Comparison of ENCODE assay signal across 1 cellular context in the genomic region with DNA sequence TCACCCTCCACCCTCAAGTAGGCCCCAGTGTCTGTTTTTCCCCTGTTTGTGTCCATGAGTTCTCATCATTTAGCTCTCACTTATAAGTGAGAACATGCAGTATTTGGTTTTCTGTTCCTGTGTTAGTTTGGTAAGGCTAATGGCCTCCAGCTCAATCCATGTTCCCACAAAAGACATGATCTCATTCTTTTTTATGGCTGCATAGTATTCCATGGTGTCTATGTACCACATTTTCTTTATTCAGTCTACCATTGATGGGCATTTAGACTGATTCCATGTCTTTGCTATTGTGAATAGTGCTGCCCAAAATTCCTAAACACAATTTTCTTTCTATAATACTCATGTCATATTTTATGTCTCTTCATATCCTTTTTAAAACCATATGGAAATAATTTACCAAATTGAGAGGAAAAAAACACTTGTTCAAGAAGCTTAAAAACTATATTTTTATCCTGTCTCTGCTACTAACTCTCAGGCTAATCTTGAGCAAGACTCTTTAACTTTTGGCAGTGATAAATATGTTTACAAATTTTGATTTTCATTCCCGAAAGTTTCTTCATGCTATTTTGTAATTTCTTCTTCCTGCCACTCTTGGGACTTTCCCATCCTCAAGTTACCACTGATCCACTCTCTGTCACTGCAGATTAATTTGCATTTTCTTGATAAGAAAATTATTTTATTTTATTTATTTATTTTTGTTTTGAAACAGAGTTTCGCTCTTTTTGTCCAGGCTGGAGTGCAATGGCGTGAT.
TF ChIP-seq lines count a peak whose summit lies in the region.

No MANE protein-coding gene starts in this region.

TF ChIP-seq in WTC11, 78 proteins besides CTCF, POLR2A, EP300 and RAD21 (continued from another document):
- TF ChIP-seq, protein P1, sequence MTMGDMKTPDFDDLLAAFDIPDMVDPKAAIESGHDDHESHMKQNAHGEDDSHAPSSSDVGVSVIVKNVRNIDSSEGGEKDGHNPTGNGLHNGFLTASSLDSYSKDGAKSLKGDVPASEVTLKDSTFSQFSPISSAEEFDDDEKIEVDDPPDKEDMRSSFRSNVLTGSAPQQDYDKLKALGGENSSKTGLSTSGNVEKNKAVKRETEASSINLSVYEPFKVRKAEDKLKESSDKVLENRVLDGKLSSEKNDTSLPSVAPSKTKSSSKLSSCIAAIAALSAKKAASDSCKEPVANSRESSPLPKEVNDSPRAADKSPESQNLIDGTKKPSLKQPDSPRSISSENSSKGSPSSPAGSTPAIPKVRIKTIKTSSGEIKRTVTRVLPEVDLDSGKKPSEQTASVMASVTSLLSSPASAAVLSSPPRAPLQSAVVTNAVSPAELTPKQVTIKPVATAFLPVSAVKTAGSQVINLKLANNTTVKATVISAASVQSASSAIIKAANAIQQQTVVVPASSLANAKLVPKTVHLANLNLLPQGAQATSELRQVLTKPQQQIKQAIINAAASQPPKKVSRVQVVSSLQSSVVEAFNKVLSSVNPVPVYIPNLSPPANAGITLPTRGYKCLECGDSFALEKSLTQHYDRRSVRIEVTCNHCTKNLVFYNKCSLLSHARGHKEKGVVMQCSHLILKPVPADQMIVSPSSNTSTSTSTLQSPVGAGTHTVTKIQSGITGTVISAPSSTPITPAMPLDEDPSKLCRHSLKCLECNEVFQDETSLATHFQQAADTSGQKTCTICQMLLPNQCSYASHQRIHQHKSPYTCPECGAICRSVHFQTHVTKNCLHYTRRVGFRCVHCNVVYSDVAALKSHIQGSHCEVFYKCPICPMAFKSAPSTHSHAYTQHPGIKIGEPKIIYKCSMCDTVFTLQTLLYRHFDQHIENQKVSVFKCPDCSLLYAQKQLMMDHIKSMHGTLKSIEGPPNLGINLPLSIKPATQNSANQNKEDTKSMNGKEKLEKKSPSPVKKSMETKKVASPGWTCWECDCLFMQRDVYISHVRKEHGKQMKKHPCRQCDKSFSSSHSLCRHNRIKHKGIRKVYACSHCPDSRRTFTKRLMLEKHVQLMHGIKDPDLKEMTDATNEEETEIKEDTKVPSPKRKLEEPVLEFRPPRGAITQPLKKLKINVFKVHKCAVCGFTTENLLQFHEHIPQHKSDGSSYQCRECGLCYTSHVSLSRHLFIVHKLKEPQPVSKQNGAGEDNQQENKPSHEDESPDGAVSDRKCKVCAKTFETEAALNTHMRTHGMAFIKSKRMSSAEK (CRISPR knock-in tag; IDR thresholded peaks at IDR 0.05; ENCODE audit: borderline replicate concordance), result no peak
